Comparison of ENCODE assay signal across 1 cellular context in the genomic region with DNA sequence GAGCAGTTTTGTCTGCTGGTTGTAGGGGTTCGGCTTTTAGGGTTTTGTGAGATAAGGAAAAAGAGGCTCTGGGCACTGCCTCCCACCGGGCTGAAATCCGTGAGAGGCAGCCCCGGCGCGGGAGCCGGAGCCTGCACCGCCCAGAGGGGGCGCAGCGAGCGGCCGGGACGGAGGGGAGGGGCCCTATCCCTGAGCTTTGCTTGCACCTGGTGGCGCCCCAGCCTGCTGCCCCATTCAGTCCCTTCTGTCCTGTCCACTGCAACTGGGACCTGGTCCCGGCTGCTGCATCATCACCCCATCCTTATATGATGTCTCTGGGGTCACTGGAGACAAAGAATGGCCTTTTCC.
TF ChIP-seq lines count a peak whose summit lies in the region.

No MANE protein-coding gene starts in this region.

TF ChIP-seq in WTC11, 78 proteins besides CTCF, POLR2A, EP300 and RAD21 (continued from another document):
- TF ChIP-seq, protein P1, sequence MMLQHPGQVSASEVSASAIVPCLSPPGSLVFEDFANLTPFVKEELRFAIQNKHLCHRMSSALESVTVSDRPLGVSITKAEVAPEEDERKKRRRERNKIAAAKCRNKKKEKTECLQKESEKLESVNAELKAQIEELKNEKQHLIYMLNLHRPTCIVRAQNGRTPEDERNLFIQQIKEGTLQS (CRISPR knock-in tag; conservative IDR thresholded peaks at IDR 0.05) = no peak
- TF ChIP-seq RORB (CRISPR knock-in tag; IDR thresholded peaks at IDR 0.05) (no peak), ZNF396 (CRISPR knock-in tag; IDR thresholded peaks at IDR 0.05; ENCODE audit: borderline replicate concordance) (no peak)
- TF ChIP-seq, protein P2, sequence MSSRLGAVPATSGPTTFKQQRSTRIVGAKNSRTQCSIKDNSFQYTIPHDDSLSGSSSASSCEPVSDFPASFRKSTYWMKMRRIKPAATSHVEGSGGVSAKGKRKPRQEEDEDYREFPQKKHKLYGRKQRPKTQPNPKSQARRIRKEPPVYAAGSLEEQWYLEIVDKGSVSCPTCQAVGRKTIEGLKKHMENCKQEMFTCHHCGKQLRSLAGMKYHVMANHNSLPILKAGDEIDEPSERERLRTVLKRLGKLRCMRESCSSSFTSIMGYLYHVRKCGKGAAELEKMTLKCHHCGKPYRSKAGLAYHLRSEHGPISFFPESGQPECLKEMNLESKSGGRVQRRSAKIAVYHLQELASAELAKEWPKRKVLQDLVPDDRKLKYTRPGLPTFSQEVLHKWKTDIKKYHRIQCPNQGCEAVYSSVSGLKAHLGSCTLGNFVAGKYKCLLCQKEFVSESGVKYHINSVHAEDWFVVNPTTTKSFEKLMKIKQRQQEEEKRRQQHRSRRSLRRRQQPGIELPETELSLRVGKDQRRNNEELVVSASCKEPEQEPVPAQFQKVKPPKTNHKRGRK (CRISPR knock-in tag; IDR thresholded peaks at IDR 0.05; ENCODE audit: borderline replicate concordance) = no peak
TF ChIP-seq in WTC11: peak in this region for 0.
